ENCODE assay signal across 8 cellular contexts in genomic region chr5:143403607-143404415, GRCh38. TPM values are rescaled to one million over a fixed set of nuclear protein-coding genes. Genes with fewer than 3 reads are reported as not detected.
DNase-seq lines count a peak whose midpoint lies in the region; ATAC-seq, FAIRE-seq and TF ChIP-seq lines count a peak whose summit lies in the region.

Gene NR3C1, minus strand, starts transcription at chr5:143403686. Its CDS starts 2,847 bp downstream, at chr5:143400839.

- FAIRE-seq in HepG2 (lab: Jason Lieb, UNC): no peak

- in situ Hi-C loops in HepG2 (cut with HindIII; ENCODE audit: extremely low pct_ligation_motif_present, low pct_unique_long_range_greater_than_20kb): no loop called here

- peaks cover 40% of the 10 kb centered on the region for H3K79me2 ChIP-seq in HepG2 (ENCODE audit: insufficient read depth, low read length)

- CTCF ChIA-PET in AG04450 (lab: Charles Lee): interaction anchor here (0.6 to 2.6 kb wide), 22 partner anchors 10 to 786 kb away, joined by 3 to 10 read pairs (median 4); no protein-coding TSS in a partner anchor
- CTCF ChIA-PET in activated CD4-positive, alpha-beta T cell treated with anti-CD3 and anti-CD28 coated beads, Interleukin-2, amount 10 ng/mL, durations not matched to agents 7 days and 5 days (lab: Charles Lee): interaction anchor here (0.6 to 2.8 kb wide), 28 partner anchors 10 to 436 kb away, joined by 3 to 21 read pairs (median 4); no protein-coding TSS in a partner anchor
- CTCF ChIA-PET in HepG2 (lab: Yijun Ruan, JAX; ENCODE audit: low intra/inter-chr PET ratio, low total read pairs): no interaction called here

- BruUV-seq in HepG2 (replicated peaks; lab: Mats Ljungman, UMichigan): no TSS peak

- peaks cover 11% of the 10 kb centered on the region for H3K9me3 Mint-ChIP-seq in activated CD4-positive, alpha-beta T cell treated with anti-CD3 and anti-CD28 coated beads, Interleukin-2, amount 10 ng/mL, durations not matched to agents 7 days and 5 days

- peak within 1 kb of the TSS; percentile 77 for H3K27ac ChIP-seq in AG04450 (ENCODE audit: low read depth, low read length)
- H3K27ac ChIP-seq in HepG2 (ENCODE audit: extremely low read length, insufficient read depth, low read length): peak within 1 kb of the TSS; percentile 96

- peak; percentile 57 for TF ChIP-seq RAD21 in HepG2 (CRISPR knock-in tag; IDR thresholded peaks at IDR 0.05)

- peak within 1 kb of the TSS; percentile 100 for H3K27ac Mint-ChIP-seq in activated CD4-positive, alpha-beta T cell treated with anti-CD3 and anti-CD28 coated beads, Interleukin-2, amount 10 ng/mL, durations not matched to agents 7 days and 5 days

- H3K36me3 ChIP-seq in HepG2 (replicated peaks in 1 of 2; ENCODE audit: control insufficient read depth in 1 of 2, insufficient read depth in 2 of 2, low read length in 2 of 2): no peaks in the 10 kb centered on the region

- peaks cover 3% of the 10 kb centered on the region; the same call in 1 of the 2 replicates for H4K20me1 ChIP-seq in HepG2 (ENCODE audit: insufficient read depth, low read length)

- ATAC-seq in GM18511 (IDR thresholded peaks at IDR 0.05; ENCODE audit: unreplicated experiment): peak; percentile 62
- ATAC-seq in HG03045 (IDR thresholded peaks at IDR 0.05; ENCODE audit: unreplicated experiment): peak; percentile 64
- ATAC-seq in HepG2: peak; percentile 68

- H3K4me1 ChIP-seq in HepG2 (ENCODE audit: insufficient read depth, low read length): peaks cover 44% of the 10 kb centered on the region

- POLR2A ChIA-PET in AG04450 (lab: Yijun Ruan, JAX): interaction anchor here (0.6 to 2.4 kb wide), 12 partner anchors 43 to 421 kb away, joined by 3 to 10 read pairs (median 4); no protein-coding TSS in a partner anchor
- POLR2A ChIA-PET in activated CD4-positive, alpha-beta T cell treated with anti-CD3 and anti-CD28 coated beads, Interleukin-2, amount 10 ng/mL, durations not matched to agents 7 days and 5 days (lab: Charles Lee): interaction anchor here (0.6 to 1.8 kb wide), 4 partner anchors 202 to 401 kb away, joined by 3 to 7 read pairs (median 5); no protein-coding TSS in a partner anchor
- POLR2A ChIA-PET in HepG2 (lab: Yijun Ruan, JAX): interaction anchor here (0.9 to 2.7 kb wide), 12 partner anchors 8 to 277 kb away, joined by 3 to 13 read pairs (median 6); no protein-coding TSS in a partner anchor

- intact Hi-C loops in HepG2 (cut with micrococcal nuclease; ENCODE audit: unreplicated experiment): loop anchor here (2.0 to 10.0 kb wide), 7 partner anchors 97 to 482 kb away; no protein-coding TSS in a partner anchor

- peak within 1 kb of the TSS; percentile 88 for H3K4me2 ChIP-seq in HepG2 (ENCODE audit: low read depth, low read length)

- TF ChIP-seq EP300 in HepG2 (IDR thresholded peaks at IDR 0.05; ENCODE audit: low read depth in 2 of 2, low read length in 2 of 2) (no peak), HepG2 (CRISPR knock-in tag; IDR thresholded peaks at IDR 0.05; ENCODE audit: borderline replicate concordance) (no peak)

- H3K27me3 ChIP-seq in AG04450 (ENCODE audit: control insufficient read depth, insufficient read depth, low read length) (no peaks in the 10 kb centered on the region), HepG2 (ENCODE audit: control insufficient read depth in 1 of 2, insufficient read depth in 2 of 2, low read length in 2 of 2) (no peaks in the 10 kb centered on the region; a peak in 1 of 5 replicates)

- peak within 1 kb of the TSS; percentile 91 for H3K9ac ChIP-seq in HepG2 (ENCODE audit: insufficient read depth, low read depth, low read length)

- H3K27me3 Mint-ChIP-seq in activated CD4-positive, alpha-beta T cell treated with anti-CD3 and anti-CD28 coated beads, Interleukin-2, amount 10 ng/mL, durations not matched to agents 7 days and 5 days: no peaks in the 10 kb centered on the region

- peak within 1 kb of the TSS; percentile 94 for H3K4me3 Mint-ChIP-seq in activated CD4-positive, alpha-beta T cell treated with anti-CD3 and anti-CD28 coated beads, Interleukin-2, amount 10 ng/mL, durations not matched to agents 7 days and 5 days

- DNase-seq in AG04450 (ENCODE audit: low read depth, low spot score) (peak; percentile 44), NCI-H345 treated with DMSO at 0.1 percent for 48 hours (lab: John Stamatoyannopoulos, UW; ENCODE audit: unreplicated experiment) (peak; percentile 45), dedifferentiated amniotic fluid mesenchymal stem cell (ENCODE audit: extremely low spot score) (peak; percentile 79), HepG2 (ENCODE audit: low spot score) (peak; percentile 58)
- peak; percentile 86 for DNase-seq in activated CD4-positive, alpha-beta T cell treated with anti-CD3 and anti-CD28 coated beads, Interleukin-2, amount 10 ng/mL, durations not matched to agents 7 days and 5 days
- DNase-seq in stimulated activated CD4-positive, alpha-beta T cell treated with anti-CD3 and anti-CD28 coated beads, Interleukin-4, amount 100 ng/mL, for 1 hour: peak; percentile 86

- TF ChIP-seq CTCF in AG04450 (IDR thresholded peaks at IDR 0.05; ENCODE audit: low read depth, low read length): peak; percentile 48
- peak; percentile 56 for TF ChIP-seq CTCF in HepG2 (CRISPR knock-in tag; IDR thresholded peaks at IDR 0.05)

- peaks cover 52% of the 10 kb centered on the region for H3K4me1 Mint-ChIP-seq in activated CD4-positive, alpha-beta T cell treated with anti-CD3 and anti-CD28 coated beads, Interleukin-2, amount 10 ng/mL, durations not matched to agents 7 days and 5 days

- peak; percentile 25 to 61; a peak in 3 of 4 replicates for TF ChIP-seq POLR2A in HepG2 (IDR thresholded peaks at IDR 0.05; ENCODE audit: insufficient read depth in 1 of 2, low read depth in 2 of 2, low read length in 2 of 2)

- 2% methylated on average over 10 of the region's 111 CpGs for WGBS in HepG2 (ENCODE audit: low lambda C conversion rate)

- peaks cover 44% of the 10 kb centered on the region for H3K36me3 Mint-ChIP-seq in activated CD4-positive, alpha-beta T cell treated with anti-CD3 and anti-CD28 coated beads, Interleukin-2, amount 10 ng/mL, durations not matched to agents 7 days and 5 days (ENCODE audit: low read depth)

- no peak within 1 kb of the TSS for H2AFZ ChIP-seq in HepG2 (ENCODE audit: low read length)

- H3K9me3 ChIP-seq in AG04450 (ENCODE audit: control insufficient read depth, insufficient read depth, low read length): no peaks in the 10 kb centered on the region; the same call in 1 of the 2 replicates
- no peaks in the 10 kb centered on the region for H3K9me3 ChIP-seq in HepG2 (ENCODE audit: low read length)

- H3K4me3 ChIP-seq in AG04450 (ENCODE audit: low read depth, low read length): peak within 1 kb of the TSS; percentile 70
- peak within 1 kb of the TSS; percentile 80 to 96 (median 95) for H3K4me3 ChIP-seq in HepG2 (replicated peaks in 1 of 3; ENCODE audit: insufficient read depth in 1 of 3, low read depth in 2 of 3, low read length in 3 of 3)

TF ChIP-seq in HepG2, 621 proteins besides CTCF, POLR2A, EP300 and RAD21 (continues in another document):
- TF ChIP-seq ZNF337 (CRISPR knock-in tag; IDR thresholded peaks at IDR 0.05; ENCODE audit: borderline replicate concordance, low read depth) (no peak), HIC2 (CRISPR knock-in tag; IDR thresholded peaks at IDR 0.05; ENCODE audit: low read depth) (no peak), ETV6 (CRISPR knock-in tag; conservative IDR thresholded peaks at IDR 0.05) (no peak), GFI1 (CRISPR knock-in tag; IDR thresholded peaks at IDR 0.05; ENCODE audit: borderline replicate concordance) (no peak), XRCC5 (optimal IDR thresholded peaks at IDR 0.05; ENCODE audit: low read length) (no peak), ZSCAN20 (CRISPR knock-in tag; IDR thresholded peaks at IDR 0.05; ENCODE audit: borderline replicate concordance) (no peak), RBM22 (optimal IDR thresholded peaks at IDR 0.05; ENCODE audit: low read length) (no peak)

RNA-seq across cellular contexts. Expression of gene NR3C1, which starts in this region (rescaled TPM):
- polyA plus RNA-seq in AG04450 (2011; rRNA removed) (34.7 and 44.1 TPM in 2 replicates), HepG2 (2011; rRNA removed) (8.9 and 10.0 TPM in 2 replicates)
- polyA minus RNA-seq in AG04450 (2011; rRNA and poly(A)+ RNA removed): 43.3 and 66.9 TPM in 2 replicates
- total RNA-seq in activated CD4-positive, alpha-beta T cell treated with anti-CD3 and anti-CD28 coated beads, Interleukin-2, amount 10 ng/mL, durations not matched to agents 7 days and 5 days: 10 to 100 TPM; 62.7 to 73.1 TPM
- 24.3 and 30.0 TPM in 2 replicates for total RNA-seq in HepG2 (2016; rRNA removed; fragmentation: Illumina TruSeq; extraction: Trizol)
- 34.6 and 40.8 TPM in 2 replicates for total RNA-seq in HepG2 (2016; cell fraction: cytosol; rRNA removed; fragmentation: Illumina TruSeq; extraction: Trizol; ENCODE audit: low read depth)
- 27.6 and 29.7 TPM in 2 replicates for total RNA-seq in HepG2 (2016; cell fraction: insoluble cytoplasmic fraction; rRNA removed; fragmentation: Illumina TruSeq; extraction: Trizol)
- 42.6 and 43.8 TPM in 2 replicates for total RNA-seq in HepG2 (2016; cell fraction: membrane; rRNA removed; fragmentation: Illumina TruSeq; extraction: Trizol)
- total RNA-seq in HepG2 (2016; cell fraction: nucleus; rRNA removed; fragmentation: Illumina TruSeq; extraction: Trizol): 41.0 and 41.5 TPM in 2 replicates
- 4.5 and 7.8 TPM in 2 replicates for polyA plus RNA-seq in HepG2 (2011; cell fraction: cytosol; rRNA removed)
- 4.7 and 5.3 TPM in 2 replicates for polyA plus RNA-seq in HepG2 (2011; cell fraction: nucleus; rRNA removed)
- polyA plus RNA-seq in HepG2 (2012): 17.8 and 19.1 TPM in 2 replicates
- 0.48 and 0.52 TPM in 2 replicates for polyA plus RNA-seq in HepG2 (2016; cell fraction: cytosol; fragmentation: Illumina TruSeq; extraction: Trizol; ENCODE audit: low read depth)
- 14.7 and 15.8 TPM in 2 replicates for polyA plus RNA-seq in HepG2 (2016; cell fraction: insoluble cytoplasmic fraction; fragmentation: Illumina TruSeq; extraction: Trizol; ENCODE audit: low read depth)
- polyA plus RNA-seq in HepG2 (2016; cell fraction: membrane; fragmentation: Illumina TruSeq; extraction: Trizol; ENCODE audit: low read depth): 3.1 and 3.3 TPM in 2 replicates
- 11.1 and 11.7 TPM in 2 replicates for polyA plus RNA-seq in HepG2 (2016; cell fraction: nucleus; fragmentation: Illumina TruSeq; extraction: Trizol; ENCODE audit: insufficient read depth, low read depth)
- polyA minus RNA-seq in HepG2 (2011; rRNA and poly(A)+ RNA removed; ENCODE audit: low replicate concordance): 13.6 and 58.6 TPM in 2 replicates
- polyA minus RNA-seq in HepG2 (2011; cell fraction: cytosol; rRNA and poly(A)+ RNA removed): 18.9 and 21.2 TPM in 2 replicates
- 45.3 and 61.3 TPM in 2 replicates for polyA minus RNA-seq in HepG2 (2011; cell fraction: nucleus; rRNA and poly(A)+ RNA removed)

Comparison
In these comparisons a context has a peak if more than half of its experiments do, and no peak if none do; other contexts are left out.
1. Peak in every context shown above with its lines: DNase-seq, ATAC-seq, H3K4me3 ChIP-seq and H3K27ac ChIP-seq.